In genomic region chr6:88513920-88514319, GRCh38 we compare ENCODE assay signal across 14 cellular contexts.
"Had no signal": no experiment of that assay in that cellular context is flagged by ENCODE, and none has a peak within 500 bp of the region (broad histone marks: within the 10 kb centered on the region; RNA-seq: fewer than 3 reads in every experiment).

No MANE protein-coding gene starts in this region.

- H3K4me1 ChIP-seq: esophagus squamous epithelium, thyroid gland, uterus had no signal

- H3K4me3 ChIP-seq: adrenal gland, esophagus squamous epithelium, hepatocyte, thyroid gland, uterus had no signal

- H3K36me3 ChIP-seq: adrenal gland, esophagus squamous epithelium, thyroid gland, uterus had no signal

- ATAC-seq: activated naive CD4-positive, alpha-beta T cell treated with anti-CD3 and anti-CD28 coated beads, Interleukin-2, amount 50 U/mL, for 72 hours; activated T-cell treated with anti-CD3 and anti-CD28 coated beads, Interleukin-2, amount 50 U/mL, for 72 hours; effector memory CD8-positive, alpha-beta T cell had no signal

- H3K79me2 ChIP-seq: hepatocyte had no signal

- H3K27me3 ChIP-seq: adrenal gland, esophagus squamous epithelium, hepatocyte, thyroid gland, uterus had no signal

- DNase-seq: activated CD4-positive, alpha-beta T cell treated with anti-CD3 and anti-CD28 coated beads, Interleukin-2, amount 10 ng/mL, durations not matched to agents 7 days and 5 days; activated effector memory CD4-positive, alpha-beta T cell treated with anti-CD3 and anti-CD28 coated beads, Interleukin-2, amount 50 U/mL, for 16 hours; activated T-cell treated with anti-CD3 and anti-CD28 coated beads, Interleukin-2, amount 50 U/mL, for 72 hours; adrenal gland; effector memory CD8-positive, alpha-beta T cell; esophagus squamous epithelium; foreskin fibroblast; retina; stimulated activated naive CD4-positive, alpha-beta T cell treated with Interleukin-2 at 50 U/mL for 16 hours; thyroid gland; uterus had no signal

- H3K27ac ChIP-seq: adrenal gland, esophagus squamous epithelium, hepatocyte, thyroid gland, uterus had no signal

- FAIRE-seq: astrocyte had no signal

- H3K9me3 ChIP-seq: adrenal gland, esophagus squamous epithelium, thyroid gland, uterus had no signal

- H2AFZ ChIP-seq: hepatocyte had no signal

- H3K4me2 ChIP-seq: hepatocyte had no signal
